ENCODE assay signal across 1 cellular context in genomic region chr9:17906204-17906840, GRCh38.
TF ChIP-seq lines count a peak whose summit lies in the region.

No MANE protein-coding gene starts in this region.

TF ChIP-seq in HEK293, 187 proteins besides CTCF, POLR2A, EP300 and RAD21 (continued from another document):
- no peak for TF ChIP-seq ZNF639 (tag by site-specific recombination; IDR thresholded peaks at IDR 0.05)
- TF ChIP-seq ZNF2 (tag by site-specific recombination; IDR thresholded peaks at IDR 0.05), result no peak
- peak; percentile 38; the same call in 1 of the 2 replicates for TF ChIP-seq ZFHX2 (tag by site-specific recombination; conservative IDR thresholded peaks at IDR 0.05)
- no peak for TF ChIP-seq KLF16 (tag by site-specific recombination; IDR thresholded peaks at IDR 0.05)
- peak; percentile 91 for TF ChIP-seq ZNF398 (tag by site-specific recombination; IDR thresholded peaks at IDR 0.05)
